ENCODE assay signal across 39 cellular contexts in the genomic region with DNA sequence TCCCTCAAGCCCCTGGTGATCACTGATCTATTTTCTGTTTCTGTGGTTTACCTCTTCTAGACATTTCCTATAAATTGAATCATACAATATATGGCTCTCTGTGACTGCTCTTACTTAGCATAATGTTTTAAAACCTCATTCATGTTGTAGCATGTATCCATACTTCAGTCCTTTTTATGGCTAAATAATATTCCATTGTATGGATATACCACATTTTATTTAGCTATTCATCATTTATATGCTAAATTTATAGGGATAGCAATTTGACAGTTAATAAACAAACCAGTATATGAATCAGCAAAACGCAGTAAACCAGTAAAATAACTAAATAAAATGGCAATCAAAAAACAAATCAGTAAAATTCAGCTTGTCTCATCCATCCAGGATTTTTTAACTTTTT.
"Had no signal": no experiment of that assay in that cellular context is flagged by ENCODE, and none has a peak within 500 bp of the region (broad histone marks: within the 10 kb centered on the region; RNA-seq: fewer than 3 reads in every experiment).

No MANE protein-coding gene starts in this region.

- H3K4me3 ChIP-seq: adrenal gland, ascending aorta, body of pancreas, breast epithelium, cardiac muscle cell had no signal

- H3K36me3 Mint-ChIP-seq: activated naive CD4-positive, alpha-beta T cell treated with anti-CD3 and anti-CD28 coated beads, Interleukin-2, amount 10 ng/mL, durations not matched to agents 7 days and 5 days; activated naive CD4-positive, alpha-beta T cell treated with anti-CD3 and anti-CD28 coated beads, Interleukin-2, amount 50 U/mL, for 24 hours; activated naive CD8-positive, alpha-beta T cell; activated naive CD8-positive, alpha-beta T cell treated with anti-CD3 and anti-CD28 coated beads for 36 hours; brain had no signal

- ATAC-seq: activated naive CD4-positive, alpha-beta T cell treated with anti-CD3 and anti-CD28 coated beads, Interleukin-2, amount 50 U/mL, for 72 hours; activated naive CD8-positive, alpha-beta T cell treated with anti-CD3 and anti-CD28 coated beads, Interleukin-2, amount 50 U/mL, for 24 hours; activated T-cell treated with anti-CD3 and anti-CD28 coated beads, Interleukin-2, amount 50 U/mL, for 4 hours; activated T-cell treated with anti-CD3 and anti-CD28 coated beads, Interleukin-2, amount 50 U/mL, for 72 hours; activated T-helper 17 cell treated with anti-CD3 and anti-CD28 coated beads, Interleukin-2, amount 50 U/mL, for 72 hours; body of pancreas had no signal

- H3K9me3 ChIP-seq: adrenal gland, ascending aorta, body of pancreas had no signal

- H3K27me3 ChIP-seq: adrenal gland, ascending aorta, body of pancreas, brain microvascular endothelial cell, breast epithelium, cardiac muscle cell had no signal

- H3K27me3 Mint-ChIP-seq: activated naive CD4-positive, alpha-beta T cell treated with anti-CD3 and anti-CD28 coated beads, Interleukin-2, amount 50 U/mL, for 24 hours; activated naive CD8-positive, alpha-beta T cell; activated naive CD8-positive, alpha-beta T cell treated with anti-CD3 and anti-CD28 coated beads, Interleukin-2, amount 10 ng/mL, durations not matched to agents 7 days and 5 days; activated naive CD8-positive, alpha-beta T cell treated with anti-CD3 and anti-CD28 coated beads, Interleukin-2, amount 50 U/mL, for 24 hours; activated T-helper 17 cell treated with anti-CD3 and anti-CD28 coated beads, Interleukin-2, amount 50 U/mL, for 72 hours; central memory CD8-positive, alpha-beta T cell had no signal

- H3K4me3 Mint-ChIP-seq: activated naive CD4-positive, alpha-beta T cell treated with anti-CD3 and anti-CD28 coated beads for 36 hours; activated naive CD4-positive, alpha-beta T cell treated with anti-CD3 and anti-CD28 coated beads, Interleukin-2, amount 10 ng/mL, durations not matched to agents 7 days and 5 days; activated naive CD4-positive, alpha-beta T cell treated with anti-CD3 and anti-CD28 coated beads, Interleukin-2, amount 50 U/mL, for 24 hours; activated naive CD8-positive, alpha-beta T cell; activated naive CD8-positive, alpha-beta T cell treated with anti-CD3 and anti-CD28 coated beads for 36 hours; activated naive CD8-positive, alpha-beta T cell treated with anti-CD3 and anti-CD28 coated beads, Interleukin-2, amount 10 ng/mL, durations not matched to agents 7 days and 5 days; activated naive CD8-positive, alpha-beta T cell treated with anti-CD3 and anti-CD28 coated beads, Interleukin-2, amount 50 U/mL, for 24 hours; activated T-cell treated with anti-CD3 and anti-CD28 coated beads, Interleukin-2, amount 50 U/mL, for 4 hours; activated T-cell treated with anti-CD3 and anti-CD28 coated beads, Interleukin-2, amount 50 U/mL, for 72 hours; activated T-helper 1 cell treated with anti-CD3 and anti-CD28 coated beads, Interleukin-12 subunit alpha, Interleukin-12 subunit beta, Interleukin-2, Interleukin-4 antibody, amounts not matched to agents 30 ng/mL and 10 ng/mL and 1 ng/mL, durations not matched to agents 14 hours and 24 hours and 36 hours; activated T-helper 17 cell treated with anti-CD3 and anti-CD28 coated beads, Interleukin-2, amount 50 U/mL, for 72 hours; brain; central memory CD8-positive, alpha-beta T cell had no signal

- H3K36me3 ChIP-seq: adrenal gland, ascending aorta, brain microvascular endothelial cell, breast epithelium, cardiac muscle cell had no signal

- H3K27ac Mint-ChIP-seq: activated naive CD4-positive, alpha-beta T cell treated with anti-CD3 and anti-CD28 coated beads for 36 hours; activated naive CD4-positive, alpha-beta T cell treated with anti-CD3 and anti-CD28 coated beads, Interleukin-2, amount 10 ng/mL, durations not matched to agents 7 days and 5 days; activated naive CD4-positive, alpha-beta T cell treated with anti-CD3 and anti-CD28 coated beads, Interleukin-2, amount 50 U/mL, for 24 hours; activated naive CD4-positive, alpha-beta T cell treated with anti-CD3 and anti-CD28 coated beads, Interleukin-2, amount 50 U/mL, for 72 hours; activated naive CD8-positive, alpha-beta T cell; activated naive CD8-positive, alpha-beta T cell treated with anti-CD3 and anti-CD28 coated beads for 36 hours; activated naive CD8-positive, alpha-beta T cell treated with anti-CD3 and anti-CD28 coated beads, Interleukin-2, amount 10 ng/mL, durations not matched to agents 7 days and 5 days; activated naive CD8-positive, alpha-beta T cell treated with anti-CD3 and anti-CD28 coated beads, Interleukin-2, amount 50 U/mL, for 24 hours; activated T-cell treated with anti-CD3 and anti-CD28 coated beads, Interleukin-2, amount 50 U/mL, for 72 hours; activated T-helper 1 cell treated with anti-CD3 and anti-CD28 coated beads, Interleukin-12 subunit alpha, Interleukin-12 subunit beta, Interleukin-2, Interleukin-4 antibody, amounts not matched to agents 30 ng/mL and 10 ng/mL and 1 ng/mL, durations not matched to agents 14 hours and 24 hours and 36 hours; activated T-helper 17 cell treated with anti-CD3 and anti-CD28 coated beads, Interleukin-2, amount 50 U/mL, for 72 hours; activated T-helper 2 cell treated with anti-CD3 and anti-CD28 coated beads, Interferon-gamma antibody, Interleukin-2, Interleukin-4, amounts not matched to agents 10 μg/mL and 5 μg/mL and 100 μg/mL, durations not matched to agents 14 hours and 24 hours and 36 hours; brain had no signal

- FAIRE-seq: astrocyte, bronchial epithelial cell, colon had no signal

- H3K9me3 Mint-ChIP-seq: activated naive CD4-positive, alpha-beta T cell treated with anti-CD3 and anti-CD28 coated beads for 36 hours; activated naive CD4-positive, alpha-beta T cell treated with anti-CD3 and anti-CD28 coated beads, Interleukin-2, amount 10 ng/mL, durations not matched to agents 7 days and 5 days; activated naive CD4-positive, alpha-beta T cell treated with anti-CD3 and anti-CD28 coated beads, Interleukin-2, amount 50 U/mL, for 24 hours; activated naive CD4-positive, alpha-beta T cell treated with anti-CD3 and anti-CD28 coated beads, Interleukin-2, amount 50 U/mL, for 72 hours; activated T-cell treated with anti-CD3 and anti-CD28 coated beads, Interleukin-2, amount 50 U/mL, for 72 hours; activated T-helper 17 cell treated with anti-CD3 and anti-CD28 coated beads, Interleukin-2, amount 50 U/mL, for 72 hours; central memory CD8-positive, alpha-beta T cell had no signal

- H3K4me1 Mint-ChIP-seq: activated naive CD4-positive, alpha-beta T cell treated with anti-CD3 and anti-CD28 coated beads, Interleukin-2, amount 50 U/mL, for 24 hours had no signal

- DNase-seq: activated effector memory CD4-positive, alpha-beta T cell treated with anti-CD3 and anti-CD28 coated beads, Interleukin-2, amount 50 U/mL, for 16 hours; activated effector memory CD4-positive, alpha-beta T cell treated with Interleukin-2 at 50 U/mL for 16 hours; activated gamma-delta T cell; activated gamma-delta T cell treated with Interleukin-2 at 50 U/mL for 16 hours; activated naive CD4-positive, alpha-beta T cell; activated naive CD4-positive, alpha-beta T cell treated with anti-CD3 and anti-CD28 coated beads for 36 hours; activated naive CD4-positive, alpha-beta T cell treated with anti-CD3 and anti-CD28 coated beads, Interleukin-2, amount 10 ng/mL, durations not matched to agents 7 days and 5 days; activated naive CD4-positive, alpha-beta T cell treated with anti-CD3 and anti-CD28 coated beads, Interleukin-2, amount 50 U/mL, for 16 hours; activated naive CD4-positive, alpha-beta T cell treated with Interleukin-2 at 50 U/mL for 16 hours; activated naive CD8-positive, alpha-beta T cell treated with anti-CD3 and anti-CD28 coated beads for 36 hours; activated naive CD8-positive, alpha-beta T cell treated with anti-CD3 and anti-CD28 coated beads, Interleukin-2, amount 10 ng/mL, durations not matched to agents 7 days and 5 days; activated naive CD8-positive, alpha-beta T cell treated with anti-CD3 and anti-CD28 coated beads, Interleukin-2, amount 50 U/mL, for 24 hours; activated T-cell treated with anti-CD3 and anti-CD28 coated beads, Interleukin-2, amount 50 U/mL, for 4 hours; activated T-cell treated with anti-CD3 and anti-CD28 coated beads, Interleukin-2, amount 50 U/mL, for 48 hours; activated T-cell treated with anti-CD3 and anti-CD28 coated beads, Interleukin-2, amount 50 U/mL, for 72 hours; adrenal gland; amniotic stem cell; amygdala; anterior cingulate cortex; aorta; body of pancreas; brain microvascular endothelial cell; caudate nucleus; central memory CD4-positive, alpha-beta T cell; cerebellar nuclear complex had no signal

- H3K27ac ChIP-seq: adrenal gland, ascending aorta, body of pancreas, brain microvascular endothelial cell, breast epithelium, cardiac muscle cell had no signal

- H3K4me1 ChIP-seq: adrenal gland, ascending aorta, body of pancreas, breast epithelium had no signal
